ENCODE assay signal across 8 cellular contexts in the genomic region with DNA sequence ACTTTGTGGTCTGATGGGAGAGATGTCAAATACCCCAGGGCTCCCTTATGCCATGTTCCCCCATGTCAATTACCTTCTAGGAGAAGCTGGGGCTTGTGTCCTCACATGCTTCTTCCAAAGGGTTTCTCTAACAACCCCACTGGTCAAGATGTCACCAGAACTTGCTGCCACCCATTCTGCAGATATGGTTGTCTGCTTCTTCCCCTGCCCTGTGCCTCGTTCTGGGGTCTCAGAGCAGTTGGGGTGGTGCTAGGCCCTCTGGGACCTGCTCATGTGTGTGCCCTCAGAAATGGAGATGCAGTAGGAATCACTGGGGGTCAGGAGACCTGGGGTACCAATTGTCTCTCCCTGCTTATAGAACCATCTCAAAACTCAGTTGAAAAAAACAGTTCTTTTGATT.
"Had no signal": no experiment of that assay in that cellular context is flagged by ENCODE, and none has a peak within 500 bp of the region (broad histone marks: within the 10 kb centered on the region; RNA-seq: fewer than 3 reads in every experiment).

No MANE protein-coding gene starts in this region.

- FAIRE-seq: HepG2, HTR-8/SVneo, K562 had no signal

- H3K27ac ChIP-seq: HL-60, KMS-11 had no signal

- H3K4me3 ChIP-seq: K562 had no signal

- DNase-seq: IMR-90, KBM-7, KG1 had no signal
